Comparison of ENCODE assay signal across 21 cellular contexts in genomic region chr10:14757394-14757793, GRCh38. TPM values are rescaled to one million over a fixed set of nuclear protein-coding genes. Genes with fewer than 3 reads are reported as not detected.
DNase-seq lines count a peak whose midpoint lies in the region; ATAC-seq, FAIRE-seq and TF ChIP-seq lines count a peak whose summit lies in the region.
"Had no signal": no experiment of that assay in that cellular context is flagged by ENCODE, and none has a peak within 500 bp of the region (broad histone marks: within the 10 kb centered on the region; RNA-seq: fewer than 3 reads in every experiment).

No MANE protein-coding gene starts in this region.

- H4K8ac ChIP-seq in H1 (ENCODE audit: extremely low read depth, insufficient read depth, low read length) = no peak overlapping the region

- H3K79me1 ChIP-seq in H1 (ENCODE audit: low read depth, low read length) = no peaks in the 10 kb centered on the region

- no peaks in the 10 kb centered on the region for H3K36me3 Mint-ChIP-seq in activated naive CD4-positive, alpha-beta T cell treated with anti-CD3 and anti-CD28 coated beads for 36 hours (ENCODE audit: low read depth)
- no peaks in the 10 kb centered on the region for H3K36me3 Mint-ChIP-seq in activated naive CD4-positive, alpha-beta T cell treated with anti-CD3 and anti-CD28 coated beads, Interleukin-2, amount 10 ng/mL, durations not matched to agents 7 days and 5 days
- H3K36me3 Mint-ChIP-seq in stimulated activated effector memory CD8-positive, alpha-beta T cell treated with anti-CD3 and anti-CD28 coated beads, Interleukin-12 subunit alpha, Interleukin-12 subunit beta, amount 100 ng/mL, for 72 hours = no peaks in the 10 kb centered on the region
- no peaks in the 10 kb centered on the region for H3K36me3 Mint-ChIP-seq in CD4-positive, alpha-beta T cell (ENCODE audit: low read depth)
- no peaks in the 10 kb centered on the region for H3K36me3 Mint-ChIP-seq in type B pancreatic cell

- POLR2A ChIA-PET in H1 (lab: Charles Lee; ENCODE audit: partially characterized antibody) = no interaction called here
- POLR2A ChIA-PET in CD4-positive, alpha-beta T cell (lab: Charles Lee) = no interaction called here

- H3K4me1 ChIP-seq in H1 (replicated peaks in 1 of 4; ENCODE audit: control insufficient read depth in 3 of 4, insufficient read depth in 4 of 4, low read length in 3 of 4) = no peaks in the 10 kb centered on the region
- H3K4me1 ChIP-seq: HAP-1, SJCRH30 had no signal

- H3K4me1 Mint-ChIP-seq in activated naive CD4-positive, alpha-beta T cell treated with anti-CD3 and anti-CD28 coated beads for 36 hours (ENCODE audit: low read depth) = peaks cover 10% of the 10 kb centered on the region
- peaks cover 7% of the 10 kb centered on the region for H3K4me1 Mint-ChIP-seq in activated naive CD4-positive, alpha-beta T cell treated with anti-CD3 and anti-CD28 coated beads, Interleukin-2, amount 10 ng/mL, durations not matched to agents 7 days and 5 days
- H3K4me1 Mint-ChIP-seq in stimulated activated effector memory CD8-positive, alpha-beta T cell treated with anti-CD3 and anti-CD28 coated beads, Interleukin-12 subunit alpha, Interleukin-12 subunit beta, amount 100 ng/mL, for 72 hours = peaks cover 8% of the 10 kb centered on the region
- H3K4me1 Mint-ChIP-seq in CD4-positive, alpha-beta T cell (ENCODE audit: low read depth) = peaks cover 11% of the 10 kb centered on the region
- H3K4me1 Mint-ChIP-seq in type B pancreatic cell (ENCODE audit: unreplicated experiment) = peaks cover 6% of the 10 kb centered on the region

- no peak for ATAC-seq in stimulated activated effector memory CD8-positive, alpha-beta T cell treated with anti-CD3 and anti-CD28 coated beads, Interleukin-12 subunit alpha, Interleukin-12 subunit beta, amount 100 ng/mL, for 72 hours
- no peak for ATAC-seq in CD4-positive, alpha-beta T cell (ENCODE audit: poor library complexity)

- no peaks in the 10 kb centered on the region for H3K9me3 Mint-ChIP-seq in activated naive CD4-positive, alpha-beta T cell treated with anti-CD3 and anti-CD28 coated beads for 36 hours
- H3K9me3 Mint-ChIP-seq in activated naive CD4-positive, alpha-beta T cell treated with anti-CD3 and anti-CD28 coated beads, Interleukin-2, amount 10 ng/mL, durations not matched to agents 7 days and 5 days = no peaks in the 10 kb centered on the region
- no peaks in the 10 kb centered on the region for H3K9me3 Mint-ChIP-seq in stimulated activated effector memory CD8-positive, alpha-beta T cell treated with anti-CD3 and anti-CD28 coated beads, Interleukin-12 subunit alpha, Interleukin-12 subunit beta, amount 100 ng/mL, for 72 hours
- no peaks in the 10 kb centered on the region for H3K9me3 Mint-ChIP-seq in CD4-positive, alpha-beta T cell
- no peaks in the 10 kb centered on the region for H3K9me3 Mint-ChIP-seq in type B pancreatic cell

- H2BK5ac ChIP-seq in H1 (ENCODE audit: low read depth, low read length) = no peak overlapping the region

- CTCF ChIA-PET in activated naive CD4-positive, alpha-beta T cell treated with anti-CD3 and anti-CD28 coated beads for 36 hours (lab: Charles Lee) = no interaction called here
- CTCF ChIA-PET in activated naive CD4-positive, alpha-beta T cell treated with anti-CD3 and anti-CD28 coated beads, Interleukin-2, amount 10 ng/mL, durations not matched to agents 7 days and 5 days (lab: Charles Lee) = no interaction called here
- CTCF ChIA-PET in H1 (lab: Charles Lee; ENCODE audit: partially characterized antibody) = interaction anchor here (0.6 kb wide), 1 partner anchor 105 kb away, joined by 4 read pairs; no protein-coding TSS in a partner anchor
- CTCF ChIA-PET in CD4-positive, alpha-beta T cell (lab: Charles Lee) = no interaction called here

- H3K23ac ChIP-seq in H1 (ENCODE audit: insufficient read length) = no peak overlapping the region

- no peak for TF ChIP-seq POLR2A in H1 (IDR thresholded peaks at IDR 0.05; ENCODE audit: control extremely low read depth in 1 of 2, low read depth in 2 of 2, low read length in 2 of 2)

- H3K56ac ChIP-seq in H1 (replicated peaks; ENCODE audit: insufficient read length, low read depth, low read length) = no peak overlapping the region

- H3K4me3 ChIP-seq in H1 (ENCODE audit: extremely low read depth in 1 of 4, insufficient read depth in 2 of 4, low read depth in 3 of 4, low read length in 4 of 4) = no peak overlapping the region
- H3K4me3 ChIP-seq: HAP-1, SJCRH30 had no signal

- no peak for TF ChIP-seq EP300 in H1 (IDR thresholded peaks at IDR 0.05; ENCODE audit: borderline replicate concordance in 1 of 2, low read depth in 2 of 2, low read length in 2 of 2)

- H3K4ac ChIP-seq in H1 (replicated peaks; ENCODE audit: insufficient read length, low read depth, low read length) = no peak overlapping the region

- peak overlapping the region; percentile 39; the same call in 1 of the 2 replicates for H2AFZ ChIP-seq in H1 (ENCODE audit: low read length)

- H2BK12ac ChIP-seq in H1 (ENCODE audit: low read depth, low read length) = no peak overlapping the region

- no peak for TF ChIP-seq RAD21 in H1 (IDR thresholded peaks at IDR 0.05 in 1 of 2, conservative IDR thresholded peaks at IDR 0.05 in 1 of 2; ENCODE audit: low read depth in 2 of 2, low read length in 2 of 2)

- no peak overlapping the region for H3K4me2 ChIP-seq in H1 (ENCODE audit: insufficient read depth in 1 of 2, low read depth in 2 of 2, low read length in 2 of 2)

- H2AK5ac ChIP-seq in H1 (ENCODE audit: low read depth, low read length) = no peak overlapping the region

- 82% methylated on average over 6 of the region's 6 CpGs; no CpG with 5 or more reads in 1 of the 2 experiments for WGBS in H1 (ENCODE audit: extremely low coverage in 1 of 2, insufficient coverage in 1 of 2, insufficient read length in 1 of 2, insufficient replicate concordance in 2 of 2, low coverage in 1 of 2, low lambda C conversion rate in 2 of 2, missing lambda C conversion rate in 1 of 2), 2 experiments

- no peak overlapping the region for H2BK120ac ChIP-seq in H1 (replicated peaks; ENCODE audit: low read depth, low read length)

- H3K27ac ChIP-seq in H1 (ENCODE audit: low read depth, low read length) = no peak overlapping the region
- no peak overlapping the region for H3K27ac ChIP-seq in CD4-positive, alpha-beta T cell (ENCODE audit: low read depth, low read length)
- H3K27ac ChIP-seq: SJCRH30 had no signal

- H3K36me3 ChIP-seq in H1 (ENCODE audit: control insufficient read depth in 2 of 4, insufficient read depth in 4 of 4, low read length in 3 of 4) = no peaks in the 10 kb centered on the region
- H3K36me3 ChIP-seq: HAP-1, SJCRH30 had no signal

- H2BK20ac ChIP-seq in H1 (ENCODE audit: low read length) = no peak overlapping the region

- no peak overlapping the region for H3K18ac ChIP-seq in H1 (ENCODE audit: extremely low read depth, low read length)

- intact Hi-C loops in activated naive CD4-positive, alpha-beta T cell treated with anti-CD3 and anti-CD28 coated beads for 36 hours (cut with micrococcal nuclease) = no loop called here
- intact Hi-C loops in CD4-positive, alpha-beta T cell (cut with DNase I, micrococcal nuclease) = no loop called here

- no peak for FAIRE-seq in H1 (lab: Jason Lieb, UNC)
- FAIRE-seq: kidney had no signal

- no peaks in the 10 kb centered on the region for H4K20me1 ChIP-seq in H1 (replicated peaks in 1 of 2; ENCODE audit: control insufficient read depth in 1 of 2, insufficient read depth in 2 of 2, low read length in 2 of 2)

- H3K27ac Mint-ChIP-seq in activated naive CD4-positive, alpha-beta T cell treated with anti-CD3 and anti-CD28 coated beads for 36 hours = no peak overlapping the region
- no peak overlapping the region for H3K27ac Mint-ChIP-seq in activated naive CD4-positive, alpha-beta T cell treated with anti-CD3 and anti-CD28 coated beads, Interleukin-2, amount 10 ng/mL, durations not matched to agents 7 days and 5 days
- H3K27ac Mint-ChIP-seq in stimulated activated effector memory CD8-positive, alpha-beta T cell treated with anti-CD3 and anti-CD28 coated beads, Interleukin-12 subunit alpha, Interleukin-12 subunit beta, amount 100 ng/mL, for 72 hours = peak overlapping the region; percentile 16
- no peak overlapping the region for H3K27ac Mint-ChIP-seq in CD4-positive, alpha-beta T cell
- no peak overlapping the region for H3K27ac Mint-ChIP-seq in type B pancreatic cell

- H3K4me3 Mint-ChIP-seq in activated naive CD4-positive, alpha-beta T cell treated with anti-CD3 and anti-CD28 coated beads for 36 hours = no peak overlapping the region
- H3K4me3 Mint-ChIP-seq in activated naive CD4-positive, alpha-beta T cell treated with anti-CD3 and anti-CD28 coated beads, Interleukin-2, amount 10 ng/mL, durations not matched to agents 7 days and 5 days = no peak overlapping the region
- no peak overlapping the region for H3K4me3 Mint-ChIP-seq in stimulated activated effector memory CD8-positive, alpha-beta T cell treated with anti-CD3 and anti-CD28 coated beads, Interleukin-12 subunit alpha, Interleukin-12 subunit beta, amount 100 ng/mL, for 72 hours
- no peak overlapping the region for H3K4me3 Mint-ChIP-seq in CD4-positive, alpha-beta T cell
- no peak overlapping the region for H3K4me3 Mint-ChIP-seq in type B pancreatic cell

- TF ChIP-seq CTCF in H1 (IDR thresholded peaks at IDR 0.05; ENCODE audit: control extremely low read depth in 1 of 3, insufficient read depth in 1 of 3, low read depth in 1 of 3, low read length in 3 of 3) (no peak), GM20000 (IDR thresholded peaks at IDR 0.05; ENCODE audit: extremely low read depth, missing control alignments) (no peak), type B pancreatic cell (conservative IDR thresholded peaks at IDR 0.05) (no peak)
- no peak for TF ChIP-seq CTCF in CD4-positive, alpha-beta T cell (IDR thresholded peaks at IDR 0.05)

- H3K23me2 ChIP-seq in H1 (ENCODE audit: low read depth, low read length) = no peaks in the 10 kb centered on the region

- no peak overlapping the region for H4K5ac ChIP-seq in H1 (ENCODE audit: insufficient read length, low read depth, low read length)

- no peaks in the 10 kb centered on the region for H3K79me2 ChIP-seq in H1 (ENCODE audit: control insufficient read depth in 1 of 2, insufficient read depth in 2 of 2, low read length in 2 of 2)

- H3K14ac ChIP-seq in H1 (ENCODE audit: insufficient read length) = no peak overlapping the region

- no peak overlapping the region for H4K91ac ChIP-seq in H1 (replicated peaks; ENCODE audit: insufficient read length, low read length)

- peak; percentile 18 for DNase-seq in activated naive CD4-positive, alpha-beta T cell treated with anti-CD3 and anti-CD28 coated beads for 36 hours
- no peak for DNase-seq in activated naive CD4-positive, alpha-beta T cell treated with anti-CD3 and anti-CD28 coated beads, Interleukin-2, amount 10 ng/mL, durations not matched to agents 7 days and 5 days
- peak; percentile 84 for DNase-seq in NOMO-1 treated with DMSO at 0.1 percent for 48 hours (lab: John Stamatoyannopoulos, UW; ENCODE audit: unreplicated experiment)
- no peak for DNase-seq in H1 (ENCODE audit: low read depth in 1 of 2, low spot score in 2 of 2)
- DNase-seq in stimulated activated effector memory CD8-positive, alpha-beta T cell treated with anti-CD3 and anti-CD28 coated beads, Interleukin-12 subunit alpha, Interleukin-12 subunit beta, amount 100 ng/mL, for 72 hours (ENCODE audit: low spot score in 2 of 2) = no peak
- DNase-seq in GM20000 (ENCODE audit: low spot score) = no peak
- no peak for DNase-seq in CD4-positive, alpha-beta T cell
- no peak for DNase-seq in type B pancreatic cell (ENCODE audit: extremely low spot score, unreplicated experiment)
- DNase-seq: activated CD4-positive, alpha-beta T cell treated with anti-CD3 and anti-CD28 coated beads for 1 hour; activated gamma-delta T cell treated with Interleukin-2 at 50 U/mL for 16 hours; activated T-cell treated with anti-CD3 and anti-CD28 coated beads, Interleukin-2, amount 50 U/mL, for 1 hour; cortex of kidney; DMS53; Karpas-422; kidney; NCI-H1092 treated with DMSO at 0.1 percent for 48 hours; NCI-H2029; nucleus accumbens; SJCRH30; substantia nigra had no signal

- H3K9ac ChIP-seq in H1 (replicated peaks in 1 of 4; ENCODE audit: extremely low read depth in 1 of 4, low read depth in 3 of 4, low read length in 3 of 4) = no peak overlapping the region

- no peak overlapping the region for H2BK15ac ChIP-seq in H1 (ENCODE audit: low read length)

- H3K9me3 ChIP-seq in H1 (ENCODE audit: insufficient read depth in 2 of 2, low read depth in 1 of 2, low read length in 1 of 2) = no peaks in the 10 kb centered on the region
- no peaks in the 10 kb centered on the region for H3K9me3 ChIP-seq in CD4-positive, alpha-beta T cell (ENCODE audit: control insufficient read depth, low read length)
- H3K9me3 ChIP-seq: HAP-1, SJCRH30 had no signal

- no peaks in the 10 kb centered on the region for H3K27me3 Mint-ChIP-seq in activated naive CD4-positive, alpha-beta T cell treated with anti-CD3 and anti-CD28 coated beads for 36 hours (ENCODE audit: low read depth)
- H3K27me3 Mint-ChIP-seq in activated naive CD4-positive, alpha-beta T cell treated with anti-CD3 and anti-CD28 coated beads, Interleukin-2, amount 10 ng/mL, durations not matched to agents 7 days and 5 days = no peaks in the 10 kb centered on the region
- H3K27me3 Mint-ChIP-seq in CD4-positive, alpha-beta T cell = no peaks in the 10 kb centered on the region
- H3K27me3 Mint-ChIP-seq in type B pancreatic cell = no peaks in the 10 kb centered on the region

- H3K27me3 ChIP-seq in H1 (replicated peaks in 1 of 4; ENCODE audit: control insufficient read depth in 3 of 4, extremely low read depth in 1 of 4, insufficient read depth in 3 of 4, low read length in 3 of 4) = no peaks in the 10 kb centered on the region
- H3K27me3 ChIP-seq in CD4-positive, alpha-beta T cell (ENCODE audit: control insufficient read depth, insufficient read depth, low read length) = no peaks in the 10 kb centered on the region
- H3K27me3 ChIP-seq: SJCRH30 had no signal

RNA-seq across cellular contexts. Expression of gene FAM107B, which starts 17.3 kb away (rescaled TPM):
- total RNA-seq in activated naive CD4-positive, alpha-beta T cell treated with anti-CD3 and anti-CD28 coated beads for 36 hours = 100 to 1,000 TPM; 105 to 129 TPM
- total RNA-seq in H1 (2021; fragmentation: NEBNext Ultra II Directional; extraction: Animal tissue kit (Norgen Biotek cat#: 25700)) = 26.2 and 28.1 TPM in 2 replicates
- polyA plus RNA-seq in H1 (2011; rRNA removed) = 4.7 and 7.5 TPM in 2 replicates
- 8.6 TPM for polyA plus RNA-seq in H1 (2011; cell fraction: cytosol; rRNA removed)
- 4.7 TPM for polyA plus RNA-seq in H1 (2011; cell fraction: nucleus; rRNA removed)
- polyA plus RNA-seq in H1 (2012, experiment 1 of 2) = 10.9 to 16.0 TPM (median 12.6 TPM) in 4 replicates
- 6.5 TPM for polyA plus RNA-seq in H1 (2012, experiment 2 of 2)
- 19.4 TPM for polyA plus RNA-seq in H1 (2013, experiment 1 of 2)
- 19.4 TPM for polyA plus RNA-seq in H1 (2013, experiment 2 of 2)
- polyA minus RNA-seq in H1 (2011; rRNA and poly(A)+ RNA removed) = 4.1 TPM in 2 replicates
- 5.7 TPM for polyA minus RNA-seq in H1 (2011; cell fraction: cytosol; rRNA and poly(A)+ RNA removed)
- 10.4 TPM for polyA minus RNA-seq in H1 (2011; cell fraction: nucleus; rRNA and poly(A)+ RNA removed)
- 100 to 1,000 TPM; 261 to 262 TPM for total RNA-seq in CD4-positive, alpha-beta T cell
- 46.7 and 50.9 TPM in 2 replicates for total RNA-seq in type B pancreatic cell (ENCODE audit: low replicate concordance)

Comparison
In these comparisons a context has a peak if more than half of its experiments do, and no peak if none do; other contexts are left out.
1. DNase-seq: peak in activated naive CD4-positive, alpha-beta T cell treated with anti-CD3 and anti-CD28 coated beads for 36 hours (single experiment) and NOMO-1 treated with DMSO at 0.1 percent for 48 hours (single experiment); none in activated naive CD4-positive, alpha-beta T cell treated with anti-CD3 and anti-CD28 coated beads, Interleukin-2, amount 10 ng/mL, durations not matched to agents 7 days and 5 days (single experiment), H1 (0 of 2), stimulated activated effector memory CD8-positive, alpha-beta T cell treated with anti-CD3 and anti-CD28 coated beads, Interleukin-12 subunit alpha, Interleukin-12 subunit beta, amount 100 ng/mL, for 72 hours (0 of 2), GM20000 (single experiment), CD4-positive, alpha-beta T cell (0 of 10) and type B pancreatic cell (single experiment).